Comparison of ENCODE assay signal across 1 cellular context in the genomic region with DNA sequence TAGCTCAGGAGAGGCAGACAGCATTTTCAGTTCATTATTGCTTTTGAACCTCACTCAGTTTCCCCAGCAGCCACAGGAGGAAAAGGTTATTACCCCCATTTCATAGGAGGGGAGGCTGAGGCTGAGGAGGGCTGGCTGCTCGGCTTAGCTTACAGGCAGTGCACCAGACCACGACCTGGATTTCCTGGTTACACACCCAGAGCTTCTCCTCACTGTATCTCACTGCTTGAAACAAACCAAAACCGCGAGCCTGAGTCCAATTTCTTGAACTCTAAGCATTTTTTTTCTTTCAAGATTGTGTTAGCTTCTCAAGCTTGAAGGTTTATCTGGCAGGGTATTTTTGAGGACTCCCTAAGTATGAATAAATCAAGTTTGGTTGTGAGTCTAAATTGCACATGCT.
TF ChIP-seq lines count a peak whose summit lies in the region.

No MANE protein-coding gene starts in this region.

TF ChIP-seq in HepG2, 621 proteins besides CTCF, POLR2A, EP300 and RAD21 (continued from another document):
- TF ChIP-seq, protein P1, sequence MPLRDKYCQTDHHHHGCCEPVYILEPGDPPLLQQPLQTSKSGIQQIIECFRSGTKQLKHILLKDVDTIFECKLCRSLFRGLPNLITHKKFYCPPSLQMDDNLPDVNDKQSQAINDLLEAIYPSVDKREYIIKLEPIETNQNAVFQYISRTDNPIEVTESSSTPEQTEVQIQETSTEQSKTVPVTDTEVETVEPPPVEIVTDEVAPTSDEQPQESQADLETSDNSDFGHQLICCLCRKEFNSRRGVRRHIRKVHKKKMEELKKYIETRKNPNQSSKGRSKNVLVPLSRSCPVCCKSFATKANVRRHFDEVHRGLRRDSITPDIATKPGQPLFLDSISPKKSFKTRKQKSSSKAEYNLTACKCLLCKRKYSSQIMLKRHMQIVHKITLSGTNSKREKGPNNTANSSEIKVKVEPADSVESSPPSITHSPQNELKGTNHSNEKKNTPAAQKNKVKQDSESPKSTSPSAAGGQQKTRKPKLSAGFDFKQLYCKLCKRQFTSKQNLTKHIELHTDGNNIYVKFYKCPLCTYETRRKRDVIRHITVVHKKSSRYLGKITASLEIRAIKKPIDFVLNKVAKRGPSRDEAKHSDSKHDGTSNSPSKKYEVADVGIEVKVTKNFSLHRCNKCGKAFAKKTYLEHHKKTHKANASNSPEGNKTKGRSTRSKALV (CRISPR knock-in tag; IDR thresholded peaks at IDR 0.05): no peak
- no peak for TF ChIP-seq HHEX (CRISPR knock-in tag; IDR thresholded peaks at IDR 0.05)
- TF ChIP-seq ZNF75D (CRISPR knock-in tag; IDR thresholded peaks at IDR 0.05; ENCODE audit: borderline replicate concordance): no peak
- TF ChIP-seq, protein P2, sequence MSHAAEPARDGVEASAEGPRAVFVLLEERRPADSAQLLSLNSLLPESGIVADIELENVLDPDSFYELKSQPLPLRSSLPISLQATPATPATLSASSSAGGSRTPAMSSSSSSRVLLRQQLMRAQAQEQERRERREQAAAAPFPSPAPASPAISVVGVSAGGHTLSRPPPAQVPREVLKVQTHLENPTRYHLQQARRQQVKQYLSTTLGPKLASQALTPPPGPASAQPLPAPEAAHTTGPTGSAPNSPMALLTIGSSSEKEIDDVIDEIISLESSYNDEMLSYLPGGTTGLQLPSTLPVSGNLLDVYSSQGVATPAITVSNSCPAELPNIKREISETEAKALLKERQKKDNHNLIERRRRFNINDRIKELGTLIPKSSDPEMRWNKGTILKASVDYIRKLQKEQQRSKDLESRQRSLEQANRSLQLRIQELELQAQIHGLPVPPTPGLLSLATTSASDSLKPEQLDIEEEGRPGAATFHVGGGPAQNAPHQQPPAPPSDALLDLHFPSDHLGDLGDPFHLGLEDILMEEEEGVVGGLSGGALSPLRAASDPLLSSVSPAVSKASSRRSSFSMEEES (CRISPR knock-in tag; IDR thresholded peaks at IDR 0.05): no peak
- TF ChIP-seq FOXP1 (IDR thresholded peaks at IDR 0.05): no peak
- TF ChIP-seq FOXP1 (CRISPR knock-in tag; IDR thresholded peaks at IDR 0.05): no peak
